Comparison of ENCODE assay signal across 8 cellular contexts in the genomic region with DNA sequence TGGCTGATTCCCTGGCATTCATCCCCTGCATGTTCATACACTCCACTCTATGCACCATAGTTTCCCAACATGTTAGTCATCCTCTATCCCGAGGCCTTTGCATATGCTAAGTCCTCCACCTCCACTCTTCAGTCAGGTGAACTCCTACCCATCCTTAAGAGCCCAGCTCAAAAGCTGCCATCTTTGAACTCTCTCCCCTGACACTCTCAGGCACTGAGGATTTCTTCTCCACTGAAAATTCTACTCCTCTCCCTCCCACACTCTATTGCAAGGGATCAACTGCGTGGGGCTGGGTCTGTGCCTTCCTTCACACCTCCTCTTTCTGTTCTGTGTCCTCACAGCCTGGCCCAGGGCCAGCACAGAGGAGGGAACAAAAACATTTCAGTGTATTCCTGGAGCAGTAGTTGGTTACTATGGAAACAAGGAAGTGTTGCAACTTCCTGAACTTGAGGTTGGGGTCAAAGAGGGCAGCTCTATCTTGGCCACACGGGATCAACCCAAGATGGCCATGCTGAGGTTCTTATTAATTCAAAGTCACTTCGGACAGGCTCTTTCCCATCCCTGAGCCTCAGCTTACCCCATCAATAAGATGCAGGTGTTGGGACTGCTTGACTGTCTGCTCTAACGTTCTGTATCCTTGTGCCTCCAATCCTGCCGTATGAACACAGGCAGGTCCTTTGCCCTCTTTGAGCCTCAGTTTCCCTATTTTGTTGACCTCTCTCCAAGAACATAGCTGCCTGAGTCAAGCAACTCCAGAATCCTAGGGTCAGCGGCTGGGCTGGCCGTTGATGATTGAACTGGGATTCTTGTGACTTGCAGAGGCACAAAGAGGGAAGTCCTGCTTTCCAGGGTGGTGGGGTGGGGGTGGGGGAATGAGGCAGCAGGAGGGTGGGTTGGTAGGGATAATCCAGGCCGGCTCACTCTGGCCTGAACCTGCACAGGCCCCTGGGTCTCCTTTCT. TPM values are rescaled to one million over a fixed set of nuclear protein-coding genes. Genes with fewer than 3 reads are reported as not detected.
A peak's percentile ranks its signal among the peaks of the same experiment; 100 is the strongest.
DNase-seq lines count a peak whose midpoint lies in the region; ATAC-seq, FAIRE-seq and TF ChIP-seq lines count a peak whose summit lies in the region.

No MANE protein-coding gene starts in this region.

- H3K27ac ChIP-seq in HCT116 (ENCODE audit: low read depth, low read length), result no peak overlapping the region
- H3K27ac ChIP-seq in mesodermal cell (ENCODE audit: low read depth, low read length, severe bottlenecking), result peak overlapping the region; percentile 84

- H3K4me3 ChIP-seq in HCT116 (replicated peaks in 1 of 2; ENCODE audit: low read depth in 1 of 2, low read length in 2 of 2), result no peak overlapping the region
- no peak overlapping the region for H3K4me3 ChIP-seq in epithelial cell of esophagus (ENCODE audit: low read length)
- no peak overlapping the region for H3K4me3 ChIP-seq in mesodermal cell (ENCODE audit: extremely low read depth, insufficient read depth, low read length, poor library complexity, severe bottlenecking)

- TF ChIP-seq RAD21 in HCT116 (IDR thresholded peaks at IDR 0.05; ENCODE audit: low read depth), result no peak

- WGBS in mesodermal cell (ENCODE audit: insufficient coverage in 2 of 2), 2 experiments, result 65 to 66% methylated on average over 7 to 9 of the region's 9 CpGs

- peak overlapping the region; percentile 46 for H3K4me2 ChIP-seq in HCT116 (ENCODE audit: low read length)

- BruUV-seq in HCT116 (replicated peaks; lab: Mats Ljungman, UMichigan), result no TSS peak

- H3K79me2 ChIP-seq in HCT116 (ENCODE audit: insufficient read depth, low read length), result peaks cover 59% of the 10 kb centered on the region; the same call in 1 of the 2 replicates

- ATAC-seq in HCT116 (no peak), SK-N-SH treated with all-trans-retinoic acid at 6 μM for 48 hours (0 out of 3 replicates have a peak, but pooled peaks have one; percentile 6), GM18870 (IDR thresholded peaks at IDR 0.05; ENCODE audit: unreplicated experiment) (no peak)

- H3K9ac ChIP-seq in HCT116 (ENCODE audit: low read length), result no peak overlapping the region

- no peak for TF ChIP-seq POLR2A in HCT116 (IDR thresholded peaks at IDR 0.05; ENCODE audit: borderline replicate concordance, extremely low read depth, insufficient read depth, insufficient read length)

- H3K9me2 ChIP-seq in HCT116 (ENCODE audit: insufficient read depth), result no peaks in the 10 kb centered on the region

- RAD21 ChIA-PET in HCT116 (lab: Charles Lee; ENCODE audit: low non-redundant PET in 1 of 2, low total read pairs in 2 of 2, uncharacterized antibody in 2 of 2, unreplicated experiment in 2 of 2), result interaction anchor here in 1 of 2 experiments (0.9 kb wide), 1 partner anchor 9 kb away, joined by 8 read pairs; no protein-coding TSS in a partner anchor

- intact Hi-C loops in HCT116 (cut with micrococcal nuclease), result loop anchor here (5.0 kb wide), 1 partner anchor 103 kb away; no protein-coding TSS in a partner anchor

- H3K36me3 ChIP-seq in HCT116 (ENCODE audit: control insufficient read depth in 1 of 2, insufficient read depth in 2 of 2, low read length in 2 of 2) (no peaks in the 10 kb centered on the region), mesodermal cell (ENCODE audit: control insufficient read depth, insufficient read depth, low read length) (peaks cover 35% of the 10 kb centered on the region)

- no peak for TF ChIP-seq CTCF in HCT116 (IDR thresholded peaks at IDR 0.05 in 2 of 3, conservative IDR thresholded peaks at IDR 0.05 in 1 of 3; ENCODE audit: borderline replicate concordance in 1 of 3, insufficient read depth in 1 of 3, low read depth in 2 of 3, low read length in 2 of 3)
- no peak for TF ChIP-seq CTCF in epithelial cell of esophagus (IDR thresholded peaks at IDR 0.05; ENCODE audit: insufficient read depth, low read depth, low read length, missing control alignments)

- H3K4me1 ChIP-seq in HCT116 (ENCODE audit: control insufficient read depth in 1 of 2, insufficient read depth in 2 of 2, low read length in 2 of 2) (peaks cover 43 to 54% of the 10 kb centered on the region in 2 experiments), mesodermal cell (ENCODE audit: control insufficient read depth, insufficient read depth, low read length, poor library complexity, severe bottlenecking) (peaks cover 70% of the 10 kb centered on the region)

- no peak for FAIRE-seq in urothelium cell line (lab: Jason Lieb, UNC)

- H3K27me3 ChIP-seq in HCT116 (ENCODE audit: insufficient read depth, low read length), result no peaks in the 10 kb centered on the region

- no peak overlapping the region for H2AFZ ChIP-seq in HCT116 (ENCODE audit: low read depth, low read length, poor library complexity, severe bottlenecking)

- CTCF ChIA-PET in HCT116 (lab: Charles Lee), result no interaction called here

- peak; percentile 86 for DNase-seq in Ammon's horn (ENCODE audit: low spot score)
- DNase-seq in HCT116 (ENCODE audit: low read depth, low spot score), result no peak
- DNase-seq in epithelial cell of esophagus (ENCODE audit: low read depth), result peak; percentile 94
- DNase-seq in urothelium cell line (ENCODE audit: low spot score), result peak; percentile 64
- no peak for DNase-seq in stimulated activated naive CD4-positive, alpha-beta T cell treated with Interleukin-2 at 50 U/mL for 16 hours (lab: John Stamatoyannopoulos, UW)

- H3K9me3 ChIP-seq in HCT116 (ENCODE audit: control insufficient read depth in 1 of 2, insufficient read depth in 1 of 2, low read depth in 1 of 2, low read length in 2 of 2) (no peaks in the 10 kb centered on the region), mesodermal cell (ENCODE audit: control insufficient read depth, low read length) (no peaks in the 10 kb centered on the region)

- H4K20me1 ChIP-seq in HCT116 (ENCODE audit: insufficient read depth), result no peaks in the 10 kb centered on the region

- POLR2A ChIA-PET in HCT116 (lab: Charles Lee), result no interaction called here

TF ChIP-seq in HCT116, 20 proteins besides CTCF, POLR2A, EP300 and RAD21:
- TF ChIP-seq CEBPB (IDR thresholded peaks at IDR 0.05; ENCODE audit: low read depth) (peak; percentile 85), POLR2AphosphoS5 (IDR thresholded peaks at IDR 0.05; ENCODE audit: low read depth, low read length) (no peak)
TF ChIP-seq in HCT116: peak in this region for 1.

TF ChIP-seq in SK-N-SH treated with all-trans-retinoic acid at 6 μM for 48 hours, 23 proteins besides CTCF, POLR2A, EP300 and RAD21:
- peak; percentile 71; the same call in 1 of the 2 replicates for TF ChIP-seq SNAI2 (CRISPR knock-in tag; IDR thresholded peaks at IDR 0.05)
- TF ChIP-seq, protein P1, sequence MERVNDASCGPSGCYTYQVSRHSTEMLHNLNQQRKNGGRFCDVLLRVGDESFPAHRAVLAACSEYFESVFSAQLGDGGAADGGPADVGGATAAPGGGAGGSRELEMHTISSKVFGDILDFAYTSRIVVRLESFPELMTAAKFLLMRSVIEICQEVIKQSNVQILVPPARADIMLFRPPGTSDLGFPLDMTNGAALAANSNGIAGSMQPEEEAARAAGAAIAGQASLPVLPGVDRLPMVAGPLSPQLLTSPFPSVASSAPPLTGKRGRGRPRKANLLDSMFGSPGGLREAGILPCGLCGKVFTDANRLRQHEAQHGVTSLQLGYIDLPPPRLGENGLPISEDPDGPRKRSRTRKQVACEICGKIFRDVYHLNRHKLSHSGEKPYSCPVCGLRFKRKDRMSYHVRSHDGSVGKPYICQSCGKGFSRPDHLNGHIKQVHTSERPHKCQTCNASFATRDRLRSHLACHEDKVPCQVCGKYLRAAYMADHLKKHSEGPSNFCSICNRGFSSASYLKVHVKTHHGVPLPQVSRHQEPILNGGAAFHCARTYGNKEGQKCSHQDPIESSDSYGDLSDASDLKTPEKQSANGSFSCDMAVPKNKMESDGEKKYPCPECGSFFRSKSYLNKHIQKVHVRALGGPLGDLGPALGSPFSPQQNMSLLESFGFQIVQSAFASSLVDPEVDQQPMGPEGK (CRISPR knock-in tag; IDR thresholded peaks at IDR 0.05; ENCODE audit: borderline replicate concordance), result no peak
- TF ChIP-seq ISL1 (CRISPR knock-in tag; IDR thresholded peaks at IDR 0.05), result 0 out of 2 replicates have a peak, but pooled peaks have one; percentile 14
- peak; percentile 100 for TF ChIP-seq ZFP3 (CRISPR knock-in tag; IDR thresholded peaks at IDR 0.05)
- no peak for TF ChIP-seq ESRRG (CRISPR knock-in tag; IDR thresholded peaks at IDR 0.05)
- TF ChIP-seq, protein P2, sequence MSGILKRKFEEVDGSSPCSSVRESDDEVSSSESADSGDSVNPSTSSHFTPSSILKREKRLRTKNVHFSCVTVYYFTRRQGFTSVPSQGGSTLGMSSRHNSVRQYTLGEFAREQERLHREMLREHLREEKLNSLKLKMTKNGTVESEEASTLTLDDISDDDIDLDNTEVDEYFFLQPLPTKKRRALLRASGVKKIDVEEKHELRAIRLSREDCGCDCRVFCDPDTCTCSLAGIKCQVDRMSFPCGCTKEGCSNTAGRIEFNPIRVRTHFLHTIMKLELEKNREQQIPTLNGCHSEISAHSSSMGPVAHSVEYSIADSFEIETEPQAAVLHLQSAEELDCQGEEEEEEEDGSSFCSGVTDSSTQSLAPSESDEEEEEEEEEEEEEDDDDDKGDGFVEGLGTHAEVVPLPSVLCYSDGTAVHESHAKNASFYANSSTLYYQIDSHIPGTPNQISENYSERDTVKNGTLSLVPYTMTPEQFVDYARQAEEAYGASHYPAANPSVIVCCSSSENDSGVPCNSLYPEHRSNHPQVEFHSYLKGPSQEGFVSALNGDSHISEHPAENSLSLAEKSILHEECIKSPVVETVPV (CRISPR knock-in tag; IDR thresholded peaks at IDR 0.05), result no peak
- TF ChIP-seq CSDC2 (CRISPR knock-in tag; IDR thresholded peaks at IDR 0.05), result peak; percentile 79; the same call in 1 of the 2 replicates
TF ChIP-seq in SK-N-SH treated with all-trans-retinoic acid at 6 μM for 48 hours: peak in this region for 4.

RNA-seq across cellular contexts. Expression of gene ZMIZ1, which starts 15.5 kb away (rescaled TPM):
- 28.4 TPM for total RNA-seq in HCT116 (2021; ENCODE audit: unreplicated experiment)
- 18.9 and 19.3 TPM in 2 replicates for polyA plus RNA-seq in HCT116 (2012)
- 53.5 TPM for polyA plus RNA-seq in mesodermal cell (2013, experiment 1 of 2)
- 52.9 TPM for polyA plus RNA-seq in mesodermal cell (2013, experiment 2 of 2)

Comparison
In these comparisons a context has a peak if more than half of its experiments do, and no peak if none do; other contexts are left out.
1. DNase-seq: peak in Ammon's horn (single experiment), epithelial cell of esophagus (single experiment) and urothelium cell line (single experiment); none in HCT116 (single experiment) and stimulated activated naive CD4-positive, alpha-beta T cell treated with Interleukin-2 at 50 U/mL for 16 hours (single experiment).